Comparison of ENCODE assay signal across 31 cellular contexts in genomic region chr17:81231766-81232581, GRCh38.
"Had no signal": no experiment of that assay in that cellular context is flagged by ENCODE, and none has a peak within 500 bp of the region (broad histone marks: within the 10 kb centered on the region; RNA-seq: fewer than 3 reads in every experiment).

No MANE protein-coding gene starts in this region.

- ATAC-seq: activated CD4-positive, CD25-positive, alpha-beta regulatory T cell treated with anti-CD3 and anti-CD28 coated beads, Interleukin-2, amount 50 U/mL, for 24 hours; activated CD8-positive, alpha-beta memory T cell treated with anti-CD3 and anti-CD28 coated beads, Interleukin-2, amount 10 ng/mL, durations not matched to agents 7 days and 5 days; activated CD8-positive, alpha-beta T cell treated with anti-CD3 and anti-CD28 coated beads for 36 hours; activated naive CD8-positive, alpha-beta T cell treated with anti-CD3 and anti-CD28 coated beads, Interleukin-2, amount 50 U/mL, for 24 hours; body of pancreas; effector memory CD8-positive, alpha-beta T cell; foreskin keratinocyte; gastrocnemius medialis; T-helper 17 cell had no signal

- H3K4me3 ChIP-seq: adrenal gland, body of pancreas, esophagus muscularis mucosa, gastrocnemius medialis had no signal

- H3K4me1 ChIP-seq: foreskin keratinocyte, gastrocnemius medialis had no signal

- H3K27me3 ChIP-seq: adrenal gland, body of pancreas, esophagus muscularis mucosa, foreskin keratinocyte, gastrocnemius medialis had no signal

- H3K27ac ChIP-seq: adrenal gland, body of pancreas, esophagus muscularis mucosa, foreskin keratinocyte, gastrocnemius medialis, WERI-Rb-1 had no signal

- FAIRE-seq: colon had no signal

- DNase-seq: activated B cell treated with CpG ODN at 0.5 μM for 24 hours; activated CD4-positive, alpha-beta T cell treated with anti-CD3 and anti-CD28 coated beads for 48 hours; activated CD4-positive, alpha-beta T cell treated with anti-CD3 and anti-CD28 coated beads, Interleukin-2, amount 50 U/mL, for 1 hour; activated CD4-positive, alpha-beta T cell treated with anti-CD3 and anti-CD28 coated beads, Interleukin-2, amount 50 U/mL, for 48 hours; activated CD8-positive, alpha-beta memory T cell treated with anti-CD3 and anti-CD28 coated beads, Interleukin-2, amount 10 ng/mL, durations not matched to agents 7 days and 5 days; activated CD8-positive, alpha-beta memory T cell treated with anti-CD3 and anti-CD28 coated beads, Interleukin-2, amount 50 U/mL, for 4 hours; activated CD8-positive, alpha-beta T cell treated with anti-CD3 and anti-CD28 coated beads for 36 hours; activated effector memory CD4-positive, alpha-beta T cell treated with anti-CD3 and anti-CD28 coated beads, Interleukin-2, amount 50 U/mL, for 16 hours; activated naive CD4-positive, alpha-beta T cell treated with anti-CD3 and anti-CD28 coated beads for 36 hours; activated naive CD8-positive, alpha-beta T cell treated with anti-CD3 and anti-CD28 coated beads for 36 hours; activated naive CD8-positive, alpha-beta T cell treated with anti-CD3 and anti-CD28 coated beads, Interleukin-2, amount 50 U/mL, for 24 hours; activated T-cell treated with anti-CD3 and anti-CD28 coated beads, Interleukin-2, amount 50 U/mL, for 1 hour; activated T-cell treated with anti-CD3 and anti-CD28 coated beads, Interleukin-2, amount 50 U/mL, for 48 hours; adrenal gland; amygdala; aorta; body of pancreas; cortex of kidney; dermis blood vessel endothelial cell; effector CD4-positive, alpha-beta T cell; effector memory CD8-positive, alpha-beta T cell; erythroblast; foreskin keratinocyte; gastrocnemius medialis; T-helper 1 cell; T1000; WERI-Rb-1 had no signal

- H3K9me3 ChIP-seq: adrenal gland, body of pancreas, esophagus muscularis mucosa, gastrocnemius medialis had no signal
